Comparison of ENCODE assay signal across 1 cellular context in the genomic region with DNA sequence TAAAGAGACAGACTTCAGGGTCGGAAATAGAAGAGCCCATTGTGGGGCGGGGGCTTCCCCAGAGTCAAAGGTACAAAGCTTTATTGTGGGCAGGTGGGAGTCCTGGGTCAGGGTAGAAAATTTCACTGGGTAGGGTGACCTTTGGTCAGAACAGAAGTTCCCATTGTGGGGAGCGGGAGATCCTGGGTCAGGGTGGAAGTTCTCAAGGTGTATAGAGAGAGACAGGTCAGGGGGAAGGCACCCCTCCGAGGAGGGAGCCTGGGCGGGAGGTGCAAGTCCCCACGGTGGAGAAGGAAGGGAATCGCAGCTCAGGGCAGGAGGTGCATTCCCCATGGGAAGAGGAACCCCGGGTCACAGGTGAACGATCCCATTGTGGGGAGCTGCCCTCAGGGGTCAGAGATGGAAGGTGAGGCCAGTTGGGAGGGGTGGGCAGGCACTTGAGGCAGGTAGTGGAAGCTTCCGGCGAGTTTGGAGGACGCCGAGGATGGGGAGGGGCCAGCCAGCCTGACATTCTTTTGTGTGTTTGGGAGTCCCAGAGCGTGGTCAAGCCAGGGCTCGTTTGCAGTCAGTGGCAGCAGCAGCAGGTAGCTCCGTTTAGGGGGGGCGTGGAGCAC.
TF ChIP-seq lines count a peak whose summit lies in the region.

No MANE protein-coding gene starts in this region.

TF ChIP-seq in liver, 16 proteins besides CTCF, POLR2A, EP300 and RAD21 (continued from another document):
- no peak for TF ChIP-seq MAX (IDR thresholded peaks at IDR 0.05)
- TF ChIP-seq JUND (IDR thresholded peaks at IDR 0.05): no peak
